ENCODE assay signal across 1 cellular context in the genomic region with DNA sequence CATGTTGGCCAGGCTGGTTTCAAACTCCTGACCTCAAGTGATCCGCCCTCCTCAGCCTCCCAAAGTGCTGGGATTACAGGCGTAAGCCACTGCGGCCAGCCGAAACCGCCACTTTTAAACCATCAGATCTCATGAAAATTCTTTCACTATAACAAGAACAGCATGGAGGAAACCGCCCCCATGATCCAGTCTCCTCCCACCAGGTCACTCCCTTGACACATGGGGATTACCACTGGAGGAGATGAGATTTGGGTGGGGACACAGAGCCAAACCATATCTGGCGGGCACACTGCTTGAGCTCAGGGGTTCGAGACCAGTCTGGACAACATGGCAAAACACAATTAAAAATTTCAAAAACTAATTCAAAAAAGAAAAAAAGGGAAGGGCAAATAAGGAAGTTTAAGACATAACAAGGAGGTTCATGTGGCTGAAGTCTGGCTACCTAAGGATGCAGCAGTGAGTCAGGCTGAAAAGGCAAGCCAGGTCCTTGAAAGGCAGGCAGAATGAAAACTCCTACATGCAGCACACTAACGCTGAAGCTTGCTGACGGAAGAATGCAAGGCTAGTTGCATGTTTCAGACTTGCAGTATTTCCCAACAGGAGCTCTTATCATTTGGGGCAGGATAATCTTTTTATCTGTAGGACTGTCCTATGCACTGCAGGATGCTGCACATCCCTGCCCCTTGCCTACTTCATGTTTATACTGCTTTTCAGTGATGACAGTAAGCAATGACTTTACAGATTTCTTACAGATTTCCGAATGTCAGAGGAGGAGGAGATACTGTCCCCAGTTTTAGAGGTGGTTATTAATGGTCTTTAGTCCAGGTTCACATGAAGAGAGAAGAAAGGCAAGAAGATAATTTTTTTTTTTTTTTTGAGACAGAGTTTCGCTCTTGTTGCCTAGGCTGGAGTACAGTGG.
TF ChIP-seq lines count a peak whose summit lies in the region.

No MANE protein-coding gene starts in this region.

TF ChIP-seq in HCT116, 20 proteins besides CTCF, POLR2A, EP300 and RAD21 (continued from another document):
- TF ChIP-seq EZH2 (IDR thresholded peaks at IDR 0.05) = no peak
- TF ChIP-seq TCF7L2 (IDR thresholded peaks at IDR 0.05; ENCODE audit: borderline replicate concordance, extremely low read depth, insufficient read depth, insufficient read length) = no peak
- TF ChIP-seq JUND (IDR thresholded peaks at IDR 0.05) = no peak
- TF ChIP-seq SIN3A (IDR thresholded peaks at IDR 0.05; ENCODE audit: low read depth) = no peak
- no peak for TF ChIP-seq EZH2phosphoT487 (IDR thresholded peaks at IDR 0.05; ENCODE audit: borderline replicate concordance)
- TF ChIP-seq FOSL1 (IDR thresholded peaks at IDR 0.05; ENCODE audit: low read depth) = no peak
- TF ChIP-seq, protein P1, sequence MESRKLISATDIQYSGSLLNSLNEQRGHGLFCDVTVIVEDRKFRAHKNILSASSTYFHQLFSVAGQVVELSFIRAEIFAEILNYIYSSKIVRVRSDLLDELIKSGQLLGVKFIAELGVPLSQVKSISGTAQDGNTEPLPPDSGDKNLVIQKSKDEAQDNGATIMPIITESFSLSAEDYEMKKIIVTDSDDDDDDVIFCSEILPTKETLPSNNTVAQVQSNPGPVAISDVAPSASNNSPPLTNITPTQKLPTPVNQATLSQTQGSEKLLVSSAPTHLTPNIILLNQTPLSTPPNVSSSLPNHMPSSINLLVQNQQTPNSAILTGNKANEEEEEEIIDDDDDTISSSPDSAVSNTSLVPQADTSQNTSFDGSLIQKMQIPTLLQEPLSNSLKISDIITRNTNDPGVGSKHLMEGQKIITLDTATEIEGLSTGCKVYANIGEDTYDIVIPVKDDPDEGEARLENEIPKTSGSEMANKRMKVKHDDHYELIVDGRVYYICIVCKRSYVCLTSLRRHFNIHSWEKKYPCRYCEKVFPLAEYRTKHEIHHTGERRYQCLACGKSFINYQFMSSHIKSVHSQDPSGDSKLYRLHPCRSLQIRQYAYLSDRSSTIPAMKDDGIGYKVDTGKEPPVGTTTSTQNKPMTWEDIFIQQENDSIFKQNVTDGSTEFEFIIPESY (IDR thresholded peaks at IDR 0.05; ENCODE audit: extremely low read depth, insufficient replicate concordance, low read length) = no peak
- TF ChIP-seq SP1 (IDR thresholded peaks at IDR 0.05; ENCODE audit: low read depth) = no peak
